In genomic region chr13:59750860-59751259, GRCh38 we compare ENCODE assay signal across 9 cellular contexts.
DNase-seq lines count a peak whose midpoint lies in the region; ATAC-seq and TF ChIP-seq lines count a peak whose summit lies in the region.
"Had no signal": no experiment of that assay in that cellular context is flagged by ENCODE, and none has a peak within 500 bp of the region (broad histone marks: within the 10 kb centered on the region; RNA-seq: fewer than 3 reads in every experiment).

No MANE protein-coding gene starts in this region.

- H3K27me3 ChIP-seq in mammary epithelial cell (ENCODE audit: insufficient read depth, low read length), result no peaks in the 10 kb centered on the region
- H3K27me3 ChIP-seq in breast epithelium, result no peaks in the 10 kb centered on the region
- no peaks in the 10 kb centered on the region for H3K27me3 ChIP-seq in tibial artery

- no peaks in the 10 kb centered on the region for H4K20me1 ChIP-seq in mammary epithelial cell (ENCODE audit: insufficient read depth, low read length)

- WGBS in mammary epithelial cell (ENCODE audit: low coverage, missing lambda C conversion rate), result 90% methylated on average over 7 of the region's 7 CpGs

- H3K27ac ChIP-seq in mammary epithelial cell (ENCODE audit: insufficient read depth, low read depth, low read length), result no peak overlapping the region
- H3K27ac ChIP-seq in breast epithelium, result no peak overlapping the region
- no peak overlapping the region for H3K27ac ChIP-seq in tibial artery

- no peaks in the 10 kb centered on the region for H3K27me3 Mint-ChIP-seq in chondrocyte (ENCODE audit: low read depth)

- H3K79me2 ChIP-seq in mammary epithelial cell (ENCODE audit: insufficient read depth, low read length), result no peaks in the 10 kb centered on the region

- DNase-seq in mammary epithelial cell (peak; percentile 32), breast epithelium (ENCODE audit: low spot score in 2 of 2) (no peak), chondrocyte (ENCODE audit: low spot score) (no peak), islet precursor cell (peak; percentile 87), tibial artery (no peak), T-helper 2 cell (no peak)
- DNase-seq in stimulated activated naive CD4-positive, alpha-beta T cell (lab: John Stamatoyannopoulos, UW), result no peak

- peak overlapping the region; percentile 88 for H3K27ac Mint-ChIP-seq in chondrocyte (ENCODE audit: unreplicated experiment)
- H3K27ac Mint-ChIP-seq: activated T-helper 2 cell treated with anti-CD3 and anti-CD28 coated beads, Interferon-gamma antibody, Interleukin-2, Interleukin-4, amounts not matched to agents 10 μg/mL and 5 μg/mL and 100 μg/mL, durations not matched to agents 14 hours and 24 hours and 36 hours had no signal

- no peak overlapping the region for H3K4me2 ChIP-seq in mammary epithelial cell (ENCODE audit: insufficient read depth, low read depth, low read length)

- BruUV-seq in mammary epithelial cell (replicated peaks; lab: Mats Ljungman, UMichigan), result no TSS peak

- CTCF ChIA-PET in mammary epithelial cell (lab: Charles Lee; ENCODE audit: low non-redundant PET), result no interaction called here

- H3K4me3 Mint-ChIP-seq in chondrocyte (ENCODE audit: unreplicated experiment), result peak overlapping the region; percentile 67

- ATAC-seq in HG03354 (IDR thresholded peaks at IDR 0.05; ENCODE audit: poor library complexity, severe bottlenecking, unreplicated experiment), result no peak

- H3K36me3 Mint-ChIP-seq in chondrocyte (ENCODE audit: low read depth), result no peaks in the 10 kb centered on the region

- intact Hi-C loops in mammary epithelial cell (cut with micrococcal nuclease) (no loop called here), breast epithelium (cut with DNase I; ENCODE audit: low total_unique reads) (no loop called here), tibial artery (cut with DNase I; ENCODE audit: low total_unique reads) (no loop called here)

- no peak overlapping the region for H2AFZ ChIP-seq in mammary epithelial cell (ENCODE audit: low read depth, low read length)

- peaks cover 16% of the 10 kb centered on the region for H3K4me1 ChIP-seq in mammary epithelial cell (ENCODE audit: insufficient read depth, low read length)
- H3K4me1 ChIP-seq in breast epithelium, result no peaks in the 10 kb centered on the region
- H3K4me1 ChIP-seq in tibial artery, result peaks cover 0 to 13% (median 3%) of the 10 kb centered on the region in 4 donors

- no peaks in the 10 kb centered on the region for H3K9me3 Mint-ChIP-seq in chondrocyte (ENCODE audit: low read depth)
- H3K9me3 Mint-ChIP-seq: activated T-helper 2 cell treated with anti-CD3 and anti-CD28 coated beads, Interferon-gamma antibody, Interleukin-2, Interleukin-4, amounts not matched to agents 10 μg/mL and 5 μg/mL and 100 μg/mL, durations not matched to agents 14 hours and 24 hours and 36 hours had no signal

- no peak overlapping the region for H3K4me3 ChIP-seq in mammary epithelial cell (replicated peaks in 1 of 3; ENCODE audit: insufficient read depth in 1 of 3, low read depth in 2 of 3, low read length in 3 of 3)
- H3K4me3 ChIP-seq in breast epithelium, result no peak overlapping the region
- H3K4me3 ChIP-seq in tibial artery, result peak overlapping the region; percentile 29 to 31

- H3K36me3 ChIP-seq in mammary epithelial cell (ENCODE audit: insufficient read depth, low read length) (no peaks in the 10 kb centered on the region), breast epithelium (no peaks in the 10 kb centered on the region), tibial artery (no peaks in the 10 kb centered on the region)

- TF ChIP-seq POLR2A in breast epithelium (IDR thresholded peaks at IDR 0.05), result no peak

- H3K9me3 ChIP-seq in mammary epithelial cell (replicated peaks; ENCODE audit: insufficient read depth, low read length), result no peaks in the 10 kb centered on the region
- no peaks in the 10 kb centered on the region for H3K9me3 ChIP-seq in breast epithelium
- no peaks in the 10 kb centered on the region for H3K9me3 ChIP-seq in tibial artery

- dilution Hi-C loops in mammary epithelial cell (cut with HindIII; ENCODE audit: low sequenced_read_pairs), result no loop called here

- TF ChIP-seq CTCF in mammary epithelial cell (conservative IDR thresholded peaks at IDR 0.05 in 1 of 2, IDR thresholded peaks at IDR 0.05 in 1 of 2; ENCODE audit: extremely low read depth in 1 of 2, insufficient read depth in 1 of 2, low read depth in 1 of 2, low read length in 2 of 2) (no peak), breast epithelium (IDR thresholded peaks at IDR 0.05) (no peak), chondrocyte (IDR thresholded peaks at IDR 0.05) (peak; percentile 64), tibial artery (IDR thresholded peaks at IDR 0.05) (no peak)

- in situ Hi-C loops in mammary epithelial cell (cut with MboI; ENCODE audit: low sequenced_read_pairs in 2 of 2), result loop anchor here in 1 of 2 donors (25.0 kb wide), 1 partner anchor 364 kb away; no protein-coding TSS in a partner anchor

- H3K9ac ChIP-seq in mammary epithelial cell (ENCODE audit: insufficient read depth, low read length), result no peak overlapping the region

- peaks cover 21% of the 10 kb centered on the region for H3K4me1 Mint-ChIP-seq in chondrocyte (ENCODE audit: low read depth)

Comparison
In these comparisons a context has a peak if more than half of its experiments do, and no peak if none do; other contexts are left out.
1. DNase-seq: peak in mammary epithelial cell (single experiment) and islet precursor cell (single experiment); none in breast epithelium (0 of 2), chondrocyte (single experiment), tibial artery (0 of 2), T-helper 2 cell (0 of 5) and stimulated activated naive CD4-positive, alpha-beta T cell (0 of 6).
2. H3K4me3 ChIP-seq: peak in tibial artery (2 of 2); none in mammary epithelial cell (0 of 3) and breast epithelium (0 of 3).